Comparison of ENCODE assay signal across 11 cellular contexts in the genomic region with DNA sequence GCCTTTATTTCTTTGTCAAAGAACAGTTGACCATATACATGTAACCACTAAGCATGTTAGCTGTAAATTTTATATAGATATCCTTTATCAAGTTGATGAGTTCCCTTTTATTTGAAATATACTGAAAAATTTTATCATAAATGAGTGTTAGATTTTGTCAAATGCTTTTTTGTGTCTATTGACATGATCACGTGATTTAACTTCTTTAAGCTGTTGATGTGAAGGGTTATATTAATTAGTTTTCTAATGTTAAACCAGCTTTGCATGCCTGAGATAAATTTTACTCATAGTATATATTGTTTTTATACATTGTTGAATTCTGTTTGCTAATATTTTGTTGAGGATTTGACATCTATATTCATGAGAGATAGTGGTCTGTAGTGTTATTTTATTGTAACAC.
"Had no signal": no experiment of that assay in that cellular context is flagged by ENCODE, and none has a peak within 500 bp of the region (broad histone marks: within the 10 kb centered on the region; RNA-seq: fewer than 3 reads in every experiment).

No MANE protein-coding gene starts in this region.

- H3K4me3 ChIP-seq: GM23248, GM23338, HAP-1 had no signal

- H3K36me3 ChIP-seq: HAP-1 had no signal

- H3K4me2 ChIP-seq: GM23338 had no signal

- H3K4me3 Mint-ChIP-seq: GM23338, H9, HFFc6 had no signal

- H3K4me1 Mint-ChIP-seq: GM23338, H9 had no signal

- H3K9ac ChIP-seq: GM23248 had no signal

- H2AFZ ChIP-seq: GM23248, GM23338 had no signal

- H3K9me3 ChIP-seq: HAP-1 had no signal

- DNase-seq: GM23248, GOT3, H7, H9, HCEC 1CT, HFFc6 had no signal

- H3K4me1 ChIP-seq: HAP-1 had no signal

- FAIRE-seq: H1, H54 had no signal

- H3K27ac ChIP-seq: GM23248 had no signal

- ATAC-seq: GM23338, HCT116 had no signal

- H3K27ac Mint-ChIP-seq: GM23338, H9, HFFc6 had no signal

- H3K9me3 Mint-ChIP-seq: GM23338, H9, HFFc6 had no signal
